ENCODE assay signal across 35 cellular contexts in the genomic region with DNA sequence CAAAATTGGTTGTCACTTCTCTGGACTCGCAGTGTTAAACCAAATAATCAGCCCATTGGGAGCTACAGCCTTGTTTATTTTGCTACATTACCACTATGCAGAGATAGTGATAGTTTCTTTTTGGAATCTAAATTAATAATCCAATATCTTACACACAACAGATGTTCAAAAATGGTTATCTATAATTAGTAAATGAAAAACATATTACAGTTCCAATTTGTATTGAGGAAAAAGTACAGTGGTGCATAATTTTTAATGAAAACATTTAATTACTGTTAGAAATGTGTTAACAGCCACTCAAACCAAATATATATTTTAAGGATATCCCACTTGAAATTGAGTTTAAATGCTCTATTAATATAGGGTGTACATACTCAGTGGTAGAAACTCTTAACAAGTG.
"Had no signal": no experiment of that assay in that cellular context is flagged by ENCODE, and none has a peak within 500 bp of the region (broad histone marks: within the 10 kb centered on the region; RNA-seq: fewer than 3 reads in every experiment).

No MANE protein-coding gene starts in this region.

- H3K27me3 ChIP-seq: MG63 had no signal

- H3K4me2 ChIP-seq: KMS-11 had no signal

- DNase-seq: Karpas-422, Kasumi-1, KBM-7, KG1, MG63, MM.1S, MV-4-11, NCI-H1048, NCI-H1092, NCI-H1092 treated with DMSO at 0.1 percent for 48 hours, NCI-H1105, NCI-H1105 treated with DMSO at 0.1 percent for 48 hours, NCI-H1417, NCI-H1417 treated with DMSO at 0.1 percent for 48 hours, NCI-H1436, NCI-H1436 treated with DMSO at 0.1 percent for 48 hours, NCI-H146, NCI-H1694, NCI-H1694 treated with DMSO at 0.1 percent for 48 hours, NCI-H187, NCI-H187 treated with DMSO at 0.1 percent for 48 hours, NCI-H1930, NCI-H2029, NCI-H2029 treated with DMSO at 0.1 percent for 48 hours, NCI-H2081, NCI-H2081 treated with DMSO at 0.1 percent for 48 hours, NCI-H2107, NCI-H2171, NCI-H2171 treated with DMSO at 0.1 percent for 48 hours, NCI-H2227 treated with DMSO at 0.1 percent for 48 hours, NCI-H345, NCI-H446, NCI-H446 treated with DMSO at 0.1 percent for 48 hours, NCI-H510A had no signal

- H3K27ac ChIP-seq: KMS-11 had no signal

- H3K9me3 ChIP-seq: MG63 had no signal

- H3K36me3 ChIP-seq: MG63 had no signal

- H3K4me3 ChIP-seq: MG63 had no signal

- H3K9ac ChIP-seq: KMS-11 had no signal
